ENCODE assay signal across 1 cellular context in genomic region chr18:37430346-37431076, GRCh38.
TF ChIP-seq lines count a peak whose summit lies in the region.

No MANE protein-coding gene starts in this region.

TF ChIP-seq in GM23338, 12 proteins besides CTCF, POLR2A, EP300 and RAD21 (continued from another document):
- TF ChIP-seq POLR2AphosphoS5 (IDR thresholded peaks at IDR 0.05; ENCODE audit: low read depth): no peak
- TF ChIP-seq, protein P1, sequence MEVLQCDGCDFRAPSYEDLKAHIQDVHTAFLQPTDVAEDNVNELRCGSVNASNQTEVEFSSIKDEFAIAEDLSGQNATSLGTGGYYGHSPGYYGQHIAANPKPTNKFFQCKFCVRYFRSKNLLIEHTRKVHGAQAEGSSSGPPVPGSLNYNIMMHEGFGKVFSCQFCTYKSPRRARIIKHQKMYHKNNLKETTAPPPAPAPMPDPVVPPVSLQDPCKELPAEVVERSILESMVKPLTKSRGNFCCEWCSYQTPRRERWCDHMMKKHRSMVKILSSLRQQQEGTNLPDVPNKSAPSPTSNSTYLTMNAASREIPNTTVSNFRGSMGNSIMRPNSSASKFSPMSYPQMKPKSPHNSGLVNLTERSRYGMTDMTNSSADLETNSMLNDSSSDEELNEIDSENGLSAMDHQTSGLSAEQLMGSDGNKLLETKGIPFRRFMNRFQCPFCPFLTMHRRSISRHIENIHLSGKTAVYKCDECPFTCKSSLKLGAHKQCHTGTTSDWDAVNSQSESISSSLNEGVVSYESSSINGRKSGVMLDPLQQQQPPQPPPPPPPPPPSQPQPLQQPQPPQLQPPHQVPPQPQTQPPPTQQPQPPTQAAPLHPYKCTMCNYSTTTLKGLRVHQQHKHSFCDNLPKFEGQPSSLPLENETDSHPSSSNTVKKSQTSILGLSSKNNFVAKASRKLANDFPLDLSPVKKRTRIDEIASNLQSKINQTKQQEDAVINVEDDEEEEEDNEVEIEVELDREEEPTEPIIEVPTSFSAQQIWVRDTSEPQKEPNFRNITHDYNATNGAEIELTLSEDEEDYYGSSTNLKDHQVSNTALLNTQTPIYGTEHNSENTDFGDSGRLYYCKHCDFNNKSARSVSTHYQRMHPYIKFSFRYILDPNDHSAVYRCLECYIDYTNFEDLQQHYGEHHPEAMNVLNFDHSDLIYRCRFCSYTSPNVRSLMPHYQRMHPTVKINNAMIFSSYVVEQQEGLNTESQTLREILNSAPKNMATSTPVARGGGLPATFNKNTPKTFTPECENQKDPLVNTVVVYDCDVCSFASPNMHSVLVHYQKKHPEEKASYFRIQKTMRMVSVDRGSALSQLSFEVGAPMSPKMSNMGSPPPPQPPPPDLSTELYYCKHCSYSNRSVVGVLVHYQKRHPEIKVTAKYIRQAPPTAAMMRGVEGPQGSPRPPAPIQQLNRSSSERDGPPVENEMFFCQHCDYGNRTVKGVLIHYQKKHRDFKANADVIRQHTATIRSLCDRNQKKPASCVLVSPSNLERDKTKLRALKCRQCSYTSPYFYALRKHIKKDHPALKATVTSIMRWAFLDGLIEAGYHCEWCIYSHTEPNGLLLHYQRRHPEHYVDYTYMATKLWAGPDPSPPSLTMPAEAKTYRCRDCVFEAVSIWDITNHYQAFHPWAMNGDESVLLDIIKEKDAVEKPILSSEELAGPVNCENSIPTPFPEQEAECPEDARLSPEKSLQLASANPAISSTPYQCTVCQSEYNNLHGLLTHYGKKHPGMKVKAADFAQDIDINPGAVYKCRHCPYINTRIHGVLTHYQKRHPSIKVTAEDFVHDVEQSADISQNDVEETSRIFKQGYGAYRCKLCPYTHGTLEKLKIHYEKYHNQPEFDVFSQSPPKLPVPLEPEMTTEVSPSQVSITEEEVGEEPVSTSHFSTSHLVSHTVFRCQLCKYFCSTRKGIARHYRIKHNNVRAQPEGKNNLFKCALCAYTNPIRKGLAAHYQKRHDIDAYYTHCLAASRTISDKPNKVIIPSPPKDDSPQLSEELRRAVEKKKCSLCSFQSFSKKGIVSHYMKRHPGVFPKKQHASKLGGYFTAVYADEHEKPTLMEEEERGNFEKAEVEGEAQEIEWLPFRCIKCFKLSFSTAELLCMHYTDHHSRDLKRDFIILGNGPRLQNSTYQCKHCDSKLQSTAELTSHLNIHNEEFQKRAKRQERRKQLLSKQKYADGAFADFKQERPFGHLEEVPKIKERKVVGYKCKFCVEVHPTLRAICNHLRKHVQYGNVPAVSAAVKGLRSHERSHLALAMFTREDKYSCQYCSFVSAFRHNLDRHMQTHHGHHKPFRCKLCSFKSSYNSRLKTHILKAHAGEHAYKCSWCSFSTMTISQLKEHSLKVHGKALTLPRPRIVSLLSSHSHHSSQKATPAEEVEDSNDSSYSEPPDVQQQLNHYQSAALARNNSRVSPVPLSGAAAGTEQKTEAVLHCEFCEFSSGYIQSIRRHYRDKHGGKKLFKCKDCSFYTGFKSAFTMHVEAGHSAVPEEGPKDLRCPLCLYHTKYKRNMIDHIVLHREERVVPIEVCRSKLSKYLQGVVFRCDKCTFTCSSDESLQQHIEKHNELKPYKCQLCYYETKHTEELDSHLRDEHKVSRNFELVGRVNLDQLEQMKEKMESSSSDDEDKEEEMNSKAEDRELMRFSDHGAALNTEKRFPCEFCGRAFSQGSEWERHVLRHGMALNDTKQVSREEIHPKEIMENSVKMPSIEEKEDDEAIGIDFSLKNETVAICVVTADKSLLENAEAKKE (CRISPR knock-in tag; IDR thresholded peaks at IDR 0.05): no peak
- no peak for TF ChIP-seq JUNB (IDR thresholded peaks at IDR 0.05; ENCODE audit: unreplicated experiment)
